5 cellular contexts compared by ENCODE assay signal in the genomic region with DNA sequence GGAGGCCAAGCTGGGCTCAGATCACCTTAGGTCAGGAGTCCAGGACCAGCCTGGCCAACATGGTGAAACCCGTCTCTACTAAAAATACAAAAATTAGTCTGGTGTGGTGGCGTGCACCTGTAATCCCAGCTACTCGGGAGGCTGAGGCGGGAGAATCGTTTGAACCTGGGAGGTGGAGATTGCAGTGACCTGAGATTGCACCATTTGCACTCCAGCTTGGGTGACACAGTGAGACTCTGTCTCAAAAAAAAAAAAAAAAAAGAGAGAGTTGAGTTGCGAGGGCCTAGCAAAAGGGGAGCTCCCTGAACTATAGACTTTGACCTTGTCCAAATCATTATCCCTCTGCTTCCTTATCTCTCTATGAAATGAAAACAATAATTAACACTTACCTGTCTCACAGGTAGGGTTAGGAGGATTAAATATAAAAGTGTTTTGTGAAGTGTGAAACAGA. TPM values are rescaled to one million over a fixed set of nuclear protein-coding genes. Genes with fewer than 3 reads are reported as not detected.
"Had no signal": no experiment of that assay in that cellular context is flagged by ENCODE, and none has a peak within 500 bp of the region (broad histone marks: within the 10 kb centered on the region; RNA-seq: fewer than 3 reads in every experiment).

No MANE protein-coding gene starts in this region.

RNA-seq across cellular contexts. Expression of gene CIDEC, which starts 20.9 kb away (rescaled TPM):
- total RNA-seq: activated CD4-positive, alpha-beta T cell treated with anti-CD3 and anti-CD28 coated beads for 36 hours; activated CD8-positive, alpha-beta T cell treated with anti-CD3 and anti-CD28 coated beads for 36 hours; activated naive CD4-positive, alpha-beta T cell treated with anti-CD3 and anti-CD28 coated beads, Interleukin-2, amount 50 U/mL, for 72 hours; cardiac muscle cell; T-helper 2 cell treated with Interferon-gamma antibody and Interleukin-4, amounts not matched to agents 100 ng/mL and 5 ng/mL, for 36 hours had no signal
